24 cellular contexts compared by ENCODE assay signal in genomic region chr6:124699038-124699437, GRCh38.
"Had no signal": no experiment of that assay in that cellular context is flagged by ENCODE, and none has a peak within 500 bp of the region (broad histone marks: within the 10 kb centered on the region; RNA-seq: fewer than 3 reads in every experiment).

No MANE protein-coding gene starts in this region.

- H3K27ac Mint-ChIP-seq: activated CD4-positive, alpha-beta memory T cell treated with anti-CD3 and anti-CD28 coated beads for 36 hours; activated naive CD8-positive, alpha-beta T cell treated with anti-CD3 and anti-CD28 coated beads, Interleukin-2, amount 50 U/mL, for 24 hours; activated T-cell treated with anti-CD3 and anti-CD28 coated beads, Interleukin-2, amount 50 U/mL, for 72 hours; naive thymus-derived CD4-positive, alpha-beta T cell; type B pancreatic cell had no signal

- H3K9me3 ChIP-seq: esophagus squamous epithelium, gastrocnemius medialis, lower lobe of right lung, neutrophil, ovary, prostate gland, right atrium auricular region, thoracic aorta, vagina had no signal

- DNase-seq: activated CD4-positive, alpha-beta memory T cell treated with anti-CD3 and anti-CD28 coated beads for 36 hours; activated CD4-positive, alpha-beta T cell treated with anti-CD3 and anti-CD28 coated beads for 48 hours; activated gamma-delta T cell; activated naive CD4-positive, alpha-beta T cell treated with anti-CD3 and anti-CD28 coated beads, Interleukin-2, amount 50 U/mL, for 16 hours; activated naive CD8-positive, alpha-beta T cell treated with anti-CD3 and anti-CD28 coated beads, Interleukin-2, amount 50 U/mL, for 24 hours; activated T-cell treated with anti-CD3 and anti-CD28 coated beads, Interleukin-2, amount 50 U/mL, for 72 hours; cerebellar nuclear complex; esophagus squamous epithelium; gastrocnemius medialis; head of caudate nucleus; hypothalamus; lower lobe of right lung; naive thymus-derived CD4-positive, alpha-beta T cell; ovary; stimulated activated CD4-positive, alpha-beta T cell treated with anti-CD3 and anti-CD28 coated beads, Interleukin-4, amount 100 ng/mL, for 24 hours; stimulated activated naive CD4-positive, alpha-beta T cell treated with Interleukin-2 at 50 U/mL for 16 hours had no signal

- H3K36me3 Mint-ChIP-seq: activated CD4-positive, alpha-beta memory T cell treated with anti-CD3 and anti-CD28 coated beads for 36 hours; naive thymus-derived CD4-positive, alpha-beta T cell; type B pancreatic cell had no signal

- ATAC-seq: activated naive CD8-positive, alpha-beta T cell treated with anti-CD3 and anti-CD28 coated beads, Interleukin-2, amount 50 U/mL, for 24 hours; activated T-cell treated with anti-CD3 and anti-CD28 coated beads, Interleukin-2, amount 50 U/mL, for 72 hours; gastrocnemius medialis; left lobe of liver; lower lobe of right lung; naive thymus-derived CD4-positive, alpha-beta T cell had no signal

- H3K4me3 Mint-ChIP-seq: activated CD4-positive, alpha-beta memory T cell treated with anti-CD3 and anti-CD28 coated beads for 36 hours; activated naive CD8-positive, alpha-beta T cell treated with anti-CD3 and anti-CD28 coated beads, Interleukin-2, amount 50 U/mL, for 24 hours; activated T-cell treated with anti-CD3 and anti-CD28 coated beads, Interleukin-2, amount 50 U/mL, for 72 hours; naive thymus-derived CD4-positive, alpha-beta T cell; type B pancreatic cell had no signal

- H3K4me3 ChIP-seq: coronary artery, esophagus squamous epithelium, gastrocnemius medialis, lower lobe of right lung, ovary, prostate gland, right atrium auricular region, thoracic aorta, vagina had no signal

- H3K27me3 Mint-ChIP-seq: activated CD4-positive, alpha-beta memory T cell treated with anti-CD3 and anti-CD28 coated beads for 36 hours; activated naive CD8-positive, alpha-beta T cell treated with anti-CD3 and anti-CD28 coated beads, Interleukin-2, amount 50 U/mL, for 24 hours; naive thymus-derived CD4-positive, alpha-beta T cell; type B pancreatic cell had no signal

- H3K9me3 Mint-ChIP-seq: activated CD4-positive, alpha-beta memory T cell treated with anti-CD3 and anti-CD28 coated beads for 36 hours; activated naive CD8-positive, alpha-beta T cell treated with anti-CD3 and anti-CD28 coated beads, Interleukin-2, amount 50 U/mL, for 24 hours; type B pancreatic cell had no signal

- H3K4me1 Mint-ChIP-seq: activated naive CD8-positive, alpha-beta T cell treated with anti-CD3 and anti-CD28 coated beads, Interleukin-2, amount 50 U/mL, for 24 hours; naive thymus-derived CD4-positive, alpha-beta T cell had no signal

- H3K27ac ChIP-seq: coronary artery, esophagus squamous epithelium, gastrocnemius medialis, lower lobe of right lung, neutrophil, ovary, prostate gland, right atrium auricular region, thoracic aorta, vagina had no signal

- H3K4me1 ChIP-seq: esophagus squamous epithelium, gastrocnemius medialis, lower lobe of right lung, prostate gland, right atrium auricular region, vagina had no signal

- H3K27me3 ChIP-seq: esophagus squamous epithelium, gastrocnemius medialis, neutrophil, ovary, right atrium auricular region, vagina had no signal

- H3K36me3 ChIP-seq: esophagus squamous epithelium, gastrocnemius medialis, lower lobe of right lung, neutrophil, ovary, prostate gland, right atrium auricular region, thoracic aorta, vagina had no signal
